ENCODE assay signal across 8 cellular contexts in genomic region chr22:31148953-31149627, GRCh38. TPM values are rescaled to one million over a fixed set of nuclear protein-coding genes. Genes with fewer than 3 reads are reported as not detected.
DNase-seq lines count a peak whose midpoint lies in the region; ATAC-seq, FAIRE-seq and TF ChIP-seq lines count a peak whose summit lies in the region.

No MANE protein-coding gene starts in this region.

- no peak overlapping the region for H3K4me3 ChIP-seq in GM12878
- no peak overlapping the region for H3K4me3 ChIP-seq in hepatocyte

- RAD21 ChIA-PET in GM12878 (lab: Charles Lee; ENCODE audit: unreplicated experiment): interaction anchor here (1.6 kb wide), 1 partner anchor 9 kb away, joined by 4 read pairs; no protein-coding TSS in a partner anchor

- TF ChIP-seq EP300 in GM12878 (IDR thresholded peaks at IDR 0.05; ENCODE audit: borderline replicate concordance in 1 of 2, control insufficient read depth in 1 of 2, low read depth in 2 of 2, low read length in 2 of 2): no peak

- no peaks in the 10 kb centered on the region for H4K20me1 ChIP-seq in GM12878 (ENCODE audit: control insufficient read depth, insufficient read depth)
- H4K20me1 ChIP-seq in hepatocyte (ENCODE audit: insufficient read depth, poor library complexity, severe bottlenecking): no peaks in the 10 kb centered on the region

- peak; percentile 81 for TF ChIP-seq RAD21 in GM12878 (IDR thresholded peaks at IDR 0.05; ENCODE audit: insufficient read depth, low read depth, low read length)

- DNase-seq in DMS79 treated with DMSO at 0.1 percent for 48 hours (lab: John Stamatoyannopoulos, UW) (peak; percentile 17), LoVo (ENCODE audit: low spot score) (peak; percentile 45), RKO (ENCODE audit: low spot score) (peak; percentile 81), GM12878 (ENCODE audit: low read depth, low spot score) (no peak), hepatocyte (ENCODE audit: low spot score) (peak; percentile 84), putamen (ENCODE audit: low spot score) (peak; percentile 55), KG1 (lab: John Stamatoyannopoulos, UW) (no peak)

- H3K27ac ChIP-seq in GM12878 (ENCODE audit: control insufficient read depth, insufficient read depth) (no peak overlapping the region), hepatocyte (no peak overlapping the region)

- CTCF ChIA-PET in GM12878 (lab: Yijun Ruan, JAX): interaction anchor here (0.7 to 1.7 kb wide), 7 partner anchors 9 to 386 kb away, joined by 3 to 7 read pairs (median 4); partner anchors contain the start of gene RNF185

- no peaks in the 10 kb centered on the region for H3K27me3 ChIP-seq in GM12878 (replicated peaks in 1 of 2; ENCODE audit: control insufficient read depth in 2 of 2, insufficient read depth in 2 of 2, low read length in 1 of 2)
- no peaks in the 10 kb centered on the region for H3K27me3 ChIP-seq in hepatocyte

- H3K9me3 ChIP-seq in GM12878 (replicated peaks; ENCODE audit: control insufficient read depth, insufficient read depth, low read length) (no peaks in the 10 kb centered on the region), hepatocyte (ENCODE audit: low read depth) (peaks cover 4% of the 10 kb centered on the region)

- in situ Hi-C loops in GM12878 (cut with MboI): no loop called here

- no peaks in the 10 kb centered on the region for H3K79me2 ChIP-seq in GM12878 (ENCODE audit: control insufficient read depth, insufficient read depth, low read length)
- H3K79me2 ChIP-seq in hepatocyte: no peaks in the 10 kb centered on the region

- POLR2A ChIA-PET in GM12878 (lab: Charles Lee): no interaction called here

- peak; percentile 56 for FAIRE-seq in GM12878 (lab: Jason Lieb, UNC)

- peak; percentile 93 for ATAC-seq in GM12878
- no peak for ATAC-seq in HG03571 (IDR thresholded peaks at IDR 0.05; ENCODE audit: unreplicated experiment)

- H2AFZ ChIP-seq in GM12878 (ENCODE audit: control insufficient read depth, low read depth, low read length): no peak overlapping the region
- no peak overlapping the region for H2AFZ ChIP-seq in hepatocyte

- no peaks in the 10 kb centered on the region for H3K4me1 ChIP-seq in GM12878 (ENCODE audit: control insufficient read depth, insufficient read depth, low read length)
- H3K4me1 ChIP-seq in hepatocyte (ENCODE audit: insufficient read depth): peaks cover 3% of the 10 kb centered on the region

- no TSS peak for BruUV-seq in GM12878 (replicated peaks; lab: Mats Ljungman, UMichigan)

- H3K4me2 ChIP-seq in GM12878 (ENCODE audit: control insufficient read depth, insufficient read depth) (no peak overlapping the region), hepatocyte (no peak overlapping the region)

- WGBS in GM12878 (ENCODE audit: insufficient coverage, insufficient replicate concordance, low lambda C conversion rate, missing lambda C conversion rate): 0% methylated on average over 5 of the region's 5 CpGs
- 12% methylated on average over 5 of the region's 5 CpGs for WGBS in hepatocyte (ENCODE audit: low lambda C conversion rate, missing lambda C conversion rate)

- H3K9me2 ChIP-seq in hepatocyte (replicated peaks; ENCODE audit: insufficient read depth): no peaks in the 10 kb centered on the region

- no peak overlapping the region for H3K9ac ChIP-seq in GM12878 (ENCODE audit: control insufficient read depth, insufficient read depth, low read length)

- intact Hi-C loops in GM12878 (cut with micrococcal nuclease; ENCODE audit: unreplicated experiment): loop anchor here (1.0 kb wide), 2 partner anchors 60 to 386 kb away; no protein-coding TSS in a partner anchor

- SMC1A ChIA-PET in GM12878 (lab: Charles Lee; ENCODE audit: uncharacterized antibody, unreplicated experiment): no interaction called here

- TF ChIP-seq CTCF in GM12878 (IDR thresholded peaks at IDR 0.05 in 2 of 3, conservative IDR thresholded peaks at IDR 0.05 in 1 of 3; ENCODE audit: control insufficient read depth in 2 of 3, extremely low read depth in 1 of 3, insufficient read depth in 1 of 3, low read depth in 3 of 3, low read length in 3 of 3) (peak; percentile 87 to 94 (median 90)), hepatocyte (IDR thresholded peaks at IDR 0.05; ENCODE audit: poor library complexity) (peak; percentile 80)

- H3K36me3 ChIP-seq in GM12878 (ENCODE audit: control insufficient read depth in 2 of 2, insufficient read depth in 2 of 2, low read length in 1 of 2): no peaks in the 10 kb centered on the region
- no peaks in the 10 kb centered on the region for H3K36me3 ChIP-seq in hepatocyte (replicated peaks; ENCODE audit: insufficient read depth, low read depth)

- no peak for TF ChIP-seq POLR2A in GM12878 (IDR thresholded peaks at IDR 0.05; ENCODE audit: low read depth, low read length)

RNA-seq across cellular contexts. Expression of gene PLA2G3, which starts 8.8 kb away (rescaled TPM):
- total RNA-seq in GM12878 (2013; cell fraction: nucleolus; rRNA removed): not detected in 2 replicates
- total RNA-seq in GM12878 (2014; rRNA removed): not detected in 2 replicates
- total RNA-seq in GM12878 (2014; rRNA removed; fragmentation: Illumina TruSeq; extraction: Trizol): not detected in 2 replicates
- not detected in 2 replicates for total RNA-seq in GM12878 (2021)
- not detected for polyA plus RNA-seq in GM12878 (2011; ENCODE audit: low read depth)
- 0.04 TPM in 1 of 2 replicates, not detected in the other for polyA plus RNA-seq in GM12878 (2011; rRNA removed)
- 0.01 and 0.05 TPM in 2 replicates for polyA plus RNA-seq in GM12878 (2011; cell fraction: cytosol; rRNA removed)
- 0.09 TPM in 1 of 2 replicates, not detected in the other for polyA plus RNA-seq in GM12878 (2011; cell fraction: nucleus; rRNA removed)
- polyA plus RNA-seq in GM12878 (2012): not detected in 2 replicates
- not detected in 2 replicates for polyA plus RNA-seq in GM12878 (2014; fragmentation: Illumina TruSeq; extraction: Trizol)
- not detected for polyA plus RNA-seq in GM12878 (2014; fragmentation: Nextera tagmentation; extraction: Ambion mirVana)
- polyA plus RNA-seq in GM12878 (2014; rRNA removed): not detected in 2 replicates
- polyA plus RNA-seq in GM12878 (2016; fragmentation: Nextera tagmentation; extraction: Ambion mirVana): not detected
- polyA minus RNA-seq in GM12878 (2011; rRNA and poly(A)+ RNA removed): not detected in 2 replicates
- not detected in 2 replicates for polyA minus RNA-seq in GM12878 (2011; cell fraction: cytosol; rRNA and poly(A)+ RNA removed)
- polyA minus RNA-seq in GM12878 (2011; cell fraction: nucleus; rRNA and poly(A)+ RNA removed): not detected in 2 replicates
- 0.04 and 0.10 TPM in 2 replicates for total RNA-seq in hepatocyte
- polyA plus RNA-seq in hepatocyte: 0.33 and 0.52 TPM in 2 replicates

RNA-seq across cellular contexts. Expression of gene RNF185, which starts 10.9 kb away (rescaled TPM):
- total RNA-seq in GM12878 (2013; cell fraction: nucleolus; rRNA removed): 12.8 and 13.4 TPM in 2 replicates
- total RNA-seq in GM12878 (2014; rRNA removed): 15.6 and 18.7 TPM in 2 replicates
- total RNA-seq in GM12878 (2014; rRNA removed; fragmentation: Illumina TruSeq; extraction: Trizol): 18.6 and 19.1 TPM in 2 replicates
- 22.1 and 22.9 TPM in 2 replicates for total RNA-seq in GM12878 (2021)
- polyA plus RNA-seq in GM12878 (2011; ENCODE audit: low read depth): 14.5 TPM
- polyA plus RNA-seq in GM12878 (2011; rRNA removed): 32.6 and 34.7 TPM in 2 replicates
- 30.9 and 31.9 TPM in 2 replicates for polyA plus RNA-seq in GM12878 (2011; cell fraction: cytosol; rRNA removed)
- 17.2 and 19.3 TPM in 2 replicates for polyA plus RNA-seq in GM12878 (2011; cell fraction: nucleus; rRNA removed)
- polyA plus RNA-seq in GM12878 (2012): 16.8 and 17.2 TPM in 2 replicates
- polyA plus RNA-seq in GM12878 (2014; fragmentation: Illumina TruSeq; extraction: Trizol): 29.0 and 31.2 TPM in 2 replicates
- polyA plus RNA-seq in GM12878 (2014; fragmentation: Nextera tagmentation; extraction: Ambion mirVana): 10 to 100 TPM in 1 of 2 experiments, 1 to 10 TPM in 1; 7.7 to 10.8 TPM
- 20.2 and 23.1 TPM in 2 replicates for polyA plus RNA-seq in GM12878 (2014; rRNA removed)
- polyA plus RNA-seq in GM12878 (2016; fragmentation: Nextera tagmentation; extraction: Ambion mirVana): 10 to 100 TPM; 26.8 to 28.9 TPM
- polyA minus RNA-seq in GM12878 (2011; rRNA and poly(A)+ RNA removed): 17.8 and 22.2 TPM in 2 replicates
- 7.8 and 8.5 TPM in 2 replicates for polyA minus RNA-seq in GM12878 (2011; cell fraction: cytosol; rRNA and poly(A)+ RNA removed)
- polyA minus RNA-seq in GM12878 (2011; cell fraction: nucleus; rRNA and poly(A)+ RNA removed): 3.4 and 4.6 TPM in 2 replicates
- total RNA-seq in hepatocyte: 48.0 and 49.3 TPM in 2 replicates
- 43.2 and 46.5 TPM in 2 replicates for polyA plus RNA-seq in hepatocyte

RNA-seq across cellular contexts. Expression of gene INPP5J, which starts 26.3 kb away (rescaled TPM):
- not detected in 2 replicates for total RNA-seq in GM12878 (2013; cell fraction: nucleolus; rRNA removed)
- total RNA-seq in GM12878 (2014; rRNA removed): 1.7 TPM in 2 replicates
- total RNA-seq in GM12878 (2014; rRNA removed; fragmentation: Illumina TruSeq; extraction: Trizol): 1.2 and 1.3 TPM in 2 replicates
- total RNA-seq in GM12878 (2021): 1.9 and 2.6 TPM in 2 replicates
- not detected for polyA plus RNA-seq in GM12878 (2011; ENCODE audit: low read depth)
- 0.07 and 0.26 TPM in 2 replicates for polyA plus RNA-seq in GM12878 (2011; rRNA removed)
- 0.28 and 0.43 TPM in 2 replicates for polyA plus RNA-seq in GM12878 (2011; cell fraction: cytosol; rRNA removed)
- polyA plus RNA-seq in GM12878 (2011; cell fraction: nucleus; rRNA removed): 0.23 and 0.42 TPM in 2 replicates
- 0.30 and 0.55 TPM in 2 replicates for polyA plus RNA-seq in GM12878 (2012)
- 0.44 and 1.7 TPM in 2 replicates for polyA plus RNA-seq in GM12878 (2014; fragmentation: Illumina TruSeq; extraction: Trizol)
- under 1 TPM in 1 of 2 experiments, not detected in 1; 0.18 TPM for polyA plus RNA-seq in GM12878 (2014; fragmentation: Nextera tagmentation; extraction: Ambion mirVana)
- polyA plus RNA-seq in GM12878 (2014; rRNA removed): 2.2 and 2.8 TPM in 2 replicates
- 1 to 10 TPM; 1.1 to 1.5 TPM for polyA plus RNA-seq in GM12878 (2016; fragmentation: Nextera tagmentation; extraction: Ambion mirVana)
- polyA minus RNA-seq in GM12878 (2011; rRNA and poly(A)+ RNA removed): 0.15 and 0.26 TPM in 2 replicates
- not detected in 2 replicates for polyA minus RNA-seq in GM12878 (2011; cell fraction: cytosol; rRNA and poly(A)+ RNA removed)
- polyA minus RNA-seq in GM12878 (2011; cell fraction: nucleus; rRNA and poly(A)+ RNA removed): not detected in 2 replicates
- 3.4 and 3.5 TPM in 2 replicates for total RNA-seq in hepatocyte
- polyA plus RNA-seq in hepatocyte: 5.6 and 6.1 TPM in 2 replicates

RNA-seq across cellular contexts. Expression of gene SELENOM, which starts 41.7 kb away (rescaled TPM):
- 1.2 TPM in 2 replicates for total RNA-seq in GM12878 (2013; cell fraction: nucleolus; rRNA removed)
- total RNA-seq in GM12878 (2014; rRNA removed) (2.3 and 3.3 TPM in 2 replicates), GM12878 (2014; rRNA removed; fragmentation: Illumina TruSeq; extraction: Trizol) (1.3 and 1.7 TPM in 2 replicates), GM12878 (2021) (2.2 and 2.8 TPM in 2 replicates), hepatocyte (130 and 156 TPM in 2 replicates)
- polyA plus RNA-seq in GM12878 (2011; ENCODE audit: low read depth): 3.1 TPM
- polyA plus RNA-seq in GM12878 (2011; rRNA removed) (0.78 and 1.2 TPM in 2 replicates), GM12878 (2014; fragmentation: Illumina TruSeq; extraction: Trizol) (0.24 and 0.93 TPM in 2 replicates), GM12878 (2014; fragmentation: Nextera tagmentation; extraction: Ambion mirVana) (1 to 10 TPM in 1 of 2 experiments, under 1 TPM in 1; 0.80 to 1.3 TPM), GM12878 (2014; rRNA removed) (5.6 and 8.3 TPM in 2 replicates), GM12878 (2016; fragmentation: Nextera tagmentation; extraction: Ambion mirVana) (1 to 10 TPM; 3.8 to 5.2 TPM), hepatocyte (240 and 307 TPM in 2 replicates)
- 4.0 and 4.2 TPM in 2 replicates for polyA plus RNA-seq in GM12878 (2011; cell fraction: cytosol; rRNA removed)
- 2.2 and 3.1 TPM in 2 replicates for polyA plus RNA-seq in GM12878 (2011; cell fraction: nucleus; rRNA removed)
- polyA plus RNA-seq in GM12878 (2012): 7.1 and 7.2 TPM in 2 replicates
- 0.88 TPM in 1 of 2 replicates, not detected in the other for polyA minus RNA-seq in GM12878 (2011; rRNA and poly(A)+ RNA removed)
- polyA minus RNA-seq in GM12878 (2011; cell fraction: cytosol; rRNA and poly(A)+ RNA removed): 1.3 TPM in 1 of 2 replicates, not detected in the other
- polyA minus RNA-seq in GM12878 (2011; cell fraction: nucleus; rRNA and poly(A)+ RNA removed): 1.3 and 2.3 TPM in 2 replicates

Comparison
In these comparisons a context has a peak if more than half of its experiments do, and no peak if none do; other contexts are left out.
1. DNase-seq: peak in DMS79 treated with DMSO at 0.1 percent for 48 hours (single experiment), LoVo (single experiment), RKO (single experiment), hepatocyte (single experiment) and putamen (single experiment); none in GM12878 (single experiment) and KG1 (single experiment).